In genomic region chr16:31086629-31086906, GRCh38 we compare ENCODE assay signal across 29 cellular contexts.
"Had no signal": no experiment of that assay in that cellular context is flagged by ENCODE, and none has a peak within 500 bp of the region (broad histone marks: within the 10 kb centered on the region; RNA-seq: fewer than 3 reads in every experiment).

No MANE protein-coding gene starts in this region.

- H3K27me3 Mint-ChIP-seq: activated B cell treated with CpG ODN at 0.5 μM for 24 hours; activated CD4-positive, alpha-beta memory T cell treated with anti-CD3 and anti-CD28 coated beads for 36 hours; activated CD4-positive, alpha-beta T cell treated with anti-CD3 and anti-CD28 coated beads, Interleukin-2, amount 10 ng/mL, durations not matched to agents 7 days and 5 days; activated naive CD4-positive, alpha-beta T cell treated with anti-CD3 and anti-CD28 coated beads, Interleukin-2, amount 50 U/mL, for 24 hours; T-cell had no signal

- H3K36me3 Mint-ChIP-seq: activated naive CD4-positive, alpha-beta T cell treated with anti-CD3 and anti-CD28 coated beads, Interleukin-2, amount 50 U/mL, for 24 hours had no signal

- H3K27ac ChIP-seq: ascending aorta, body of pancreas, KMS-11 had no signal

- H3K27ac Mint-ChIP-seq: activated B cell treated with CpG ODN at 0.5 μM for 24 hours; activated CD4-positive, alpha-beta memory T cell treated with anti-CD3 and anti-CD28 coated beads for 36 hours; activated naive CD4-positive, alpha-beta T cell treated with anti-CD3 and anti-CD28 coated beads, Interleukin-2, amount 50 U/mL, for 24 hours; T-cell had no signal

- H3K4me1 ChIP-seq: ascending aorta, body of pancreas had no signal

- H3K9me3 Mint-ChIP-seq: activated B cell treated with CpG ODN at 0.5 μM for 24 hours; activated CD4-positive, alpha-beta memory T cell treated with anti-CD3 and anti-CD28 coated beads for 36 hours; activated CD4-positive, alpha-beta T cell treated with anti-CD3 and anti-CD28 coated beads, Interleukin-2, amount 10 ng/mL, durations not matched to agents 7 days and 5 days; activated naive CD4-positive, alpha-beta T cell treated with anti-CD3 and anti-CD28 coated beads, Interleukin-2, amount 50 U/mL, for 24 hours; activated T-helper 1 cell treated with anti-CD3 and anti-CD28 coated beads, Interleukin-12 subunit alpha, Interleukin-12 subunit beta, Interleukin-2, Interleukin-4 antibody, amounts not matched to agents 30 ng/mL and 10 ng/mL and 1 ng/mL, durations not matched to agents 14 hours and 24 hours and 36 hours; T-cell had no signal

- H3K4me3 Mint-ChIP-seq: activated B cell treated with CpG ODN at 0.5 μM for 24 hours; activated CD4-positive, alpha-beta memory T cell treated with anti-CD3 and anti-CD28 coated beads for 36 hours; activated CD4-positive, alpha-beta T cell treated with anti-CD3 and anti-CD28 coated beads, Interleukin-2, amount 10 ng/mL, durations not matched to agents 7 days and 5 days; activated naive CD4-positive, alpha-beta T cell treated with anti-CD3 and anti-CD28 coated beads, Interleukin-2, amount 50 U/mL, for 24 hours; activated T-helper 1 cell treated with anti-CD3 and anti-CD28 coated beads, Interleukin-12 subunit alpha, Interleukin-12 subunit beta, Interleukin-2, Interleukin-4 antibody, amounts not matched to agents 30 ng/mL and 10 ng/mL and 1 ng/mL, durations not matched to agents 14 hours and 24 hours and 36 hours; T-cell had no signal

- H3K9me3 ChIP-seq: ascending aorta, body of pancreas had no signal

- ATAC-seq: body of pancreas, Panc1, T-cell had no signal

- H3K4me3 ChIP-seq: ascending aorta, body of pancreas had no signal

- DNase-seq: activated B cell treated with CpG ODN at 0.5 μM for 24 hours; activated CD4-positive, alpha-beta memory T cell treated with anti-CD3 and anti-CD28 coated beads for 36 hours; activated CD4-positive, alpha-beta T cell treated with anti-CD3 and anti-CD28 coated beads for 1 hour; activated CD4-positive, alpha-beta T cell treated with anti-CD3 and anti-CD28 coated beads, Interleukin-2, amount 10 ng/mL, durations not matched to agents 7 days and 5 days; activated CD8-positive, alpha-beta memory T cell treated with anti-CD3 and anti-CD28 coated beads, Interleukin-2, amount 50 U/mL, for 4 hours; activated effector memory CD4-positive, alpha-beta T cell treated with Interleukin-2 at 50 U/mL for 16 hours; activated naive CD4-positive, alpha-beta T cell; amniotic stem cell; body of pancreas; NCI-H1092; NCI-H1417; NCI-H1930; NCI-H2107; NCI-H2171 treated with DMSO at 0.1 percent for 48 hours; NCI-H226; NCI-H526; NCI-H774; NK-92 treated with Interleukin-12 subunit alpha and Interleukin-12 subunit beta, amount 100 ng/mL, for 24 hours; OCI-M1; RPMI8226; SHP77; T-cell; T-helper 2 cell; T1000 had no signal

- H3K27me3 ChIP-seq: ascending aorta, body of pancreas had no signal
